Comparison of ENCODE assay signal across 8 cellular contexts in genomic region chr16:28188085-28188916, GRCh38. TPM values are rescaled to one million over a fixed set of nuclear protein-coding genes. Genes with fewer than 3 reads are reported as not detected.
DNase-seq lines count a peak whose midpoint lies in the region; ATAC-seq and TF ChIP-seq lines count a peak whose summit lies in the region.

No MANE protein-coding gene starts in this region.

- peak overlapping the region; percentile 92 for H3K27ac Mint-ChIP-seq in activated naive CD4-positive, alpha-beta T cell treated with anti-CD3 and anti-CD28 coated beads, Interleukin-2, amount 50 U/mL, for 24 hours
- peak overlapping the region; percentile 91 for H3K27ac Mint-ChIP-seq in activated B cell treated with CpG ODN at 0.5 μM for 24 hours
- peak overlapping the region; percentile 94 for H3K27ac Mint-ChIP-seq in stimulated activated naive B cell treated with anti-CD40 and anti-IgM and Interleukin-4, amounts not matched to agents 10 μg/mL and 1 μg/mL and 100 μg/mL, for 72 hours

- peaks cover 97% of the 10 kb centered on the region for H3K4me1 Mint-ChIP-seq in activated naive CD4-positive, alpha-beta T cell treated with anti-CD3 and anti-CD28 coated beads, Interleukin-2, amount 50 U/mL, for 24 hours
- peaks cover 93% of the 10 kb centered on the region for H3K4me1 Mint-ChIP-seq in activated B cell treated with CpG ODN at 0.5 μM for 24 hours
- peaks cover 56 to 90% of the 10 kb centered on the region in 2 donors for H3K4me1 Mint-ChIP-seq in stimulated activated naive B cell treated with anti-CD40 and anti-IgM and Interleukin-4, amounts not matched to agents 10 μg/mL and 1 μg/mL and 100 μg/mL, for 72 hours

- H3K4me3 Mint-ChIP-seq in activated naive CD4-positive, alpha-beta T cell treated with anti-CD3 and anti-CD28 coated beads, Interleukin-2, amount 50 U/mL, for 24 hours = peak overlapping the region; percentile 56
- H3K4me3 Mint-ChIP-seq in activated B cell treated with CpG ODN at 0.5 μM for 24 hours = peak overlapping the region; percentile 75
- peak overlapping the region; percentile 67 to 79 for H3K4me3 Mint-ChIP-seq in stimulated activated naive B cell treated with anti-CD40 and anti-IgM and Interleukin-4, amounts not matched to agents 10 μg/mL and 1 μg/mL and 100 μg/mL, for 72 hours

- ATAC-seq in HG03039 (IDR thresholded peaks at IDR 0.05; ENCODE audit: unreplicated experiment) (peak; percentile 61), activated B cell treated with CpG ODN at 0.5 μM for 24 hours (ENCODE audit: low read depth) (peak; percentile 63)
- ATAC-seq in stimulated activated naive B cell treated with anti-CD40 and anti-IgM and Interleukin-4, amounts not matched to agents 10 μg/mL and 1 μg/mL and 100 μg/mL, for 72 hours (replicated peaks) = peak; percentile 67 to 75

- CTCF ChIA-PET in activated B cell treated with CpG ODN at 0.5 μM for 24 hours (lab: Charles Lee) = interaction anchor here (0.9 to 2.2 kb wide), 3 partner anchors 14 to 48 kb away, joined by 3 to 6 read pairs (median 3); no protein-coding TSS in a partner anchor

- H3K27me3 Mint-ChIP-seq in activated naive CD4-positive, alpha-beta T cell treated with anti-CD3 and anti-CD28 coated beads, Interleukin-2, amount 50 U/mL, for 24 hours = no peaks in the 10 kb centered on the region
- no peaks in the 10 kb centered on the region for H3K27me3 Mint-ChIP-seq in activated B cell treated with CpG ODN at 0.5 μM for 24 hours
- H3K27me3 Mint-ChIP-seq in stimulated activated naive B cell treated with anti-CD40 and anti-IgM and Interleukin-4, amounts not matched to agents 10 μg/mL and 1 μg/mL and 100 μg/mL, for 72 hours = no peaks in the 10 kb centered on the region

- TF ChIP-seq CTCF in activated B cell treated with CpG ODN at 0.5 μM for 24 hours (IDR thresholded peaks at IDR 0.05) = no peak

- H3K36me3 Mint-ChIP-seq in activated naive CD4-positive, alpha-beta T cell treated with anti-CD3 and anti-CD28 coated beads, Interleukin-2, amount 50 U/mL, for 24 hours = peaks cover 29% of the 10 kb centered on the region
- peaks cover 28% of the 10 kb centered on the region for H3K36me3 Mint-ChIP-seq in activated B cell treated with CpG ODN at 0.5 μM for 24 hours (ENCODE audit: low read depth)
- peaks cover 42 to 56% of the 10 kb centered on the region in 2 donors for H3K36me3 Mint-ChIP-seq in stimulated activated naive B cell treated with anti-CD40 and anti-IgM and Interleukin-4, amounts not matched to agents 10 μg/mL and 1 μg/mL and 100 μg/mL, for 72 hours

- DNase-seq in activated naive CD4-positive, alpha-beta T cell treated with anti-CD3 and anti-CD28 coated beads, Interleukin-2, amount 50 U/mL, for 16 hours = no peak
- DNase-seq in activated B cell treated with CpG ODN at 0.5 μM for 24 hours (no peak), NCI-H146 (lab: John Stamatoyannopoulos, UW) (no peak), NCI-H2227 (lab: John Stamatoyannopoulos, UW; ENCODE audit: unreplicated experiment) (no peak), 8988T (no peak)
- no peak for DNase-seq in stimulated activated naive B cell treated with anti-CD40 and anti-IgM and Interleukin-4, amounts not matched to agents 10 μg/mL and 1 μg/mL and 100 μg/mL, for 72 hours

- intact Hi-C loops in activated B cell treated with CpG ODN at 0.5 μM for 24 hours (cut with micrococcal nuclease) = loop anchor here (1.0 kb wide), 3 partner anchors 8 to 46 kb away; no protein-coding TSS in a partner anchor

- no peaks in the 10 kb centered on the region for H3K9me3 Mint-ChIP-seq in activated naive CD4-positive, alpha-beta T cell treated with anti-CD3 and anti-CD28 coated beads, Interleukin-2, amount 50 U/mL, for 24 hours
- peaks cover 3% of the 10 kb centered on the region for H3K9me3 Mint-ChIP-seq in activated B cell treated with CpG ODN at 0.5 μM for 24 hours
- peaks cover 4 to 8% of the 10 kb centered on the region in 2 donors for H3K9me3 Mint-ChIP-seq in stimulated activated naive B cell treated with anti-CD40 and anti-IgM and Interleukin-4, amounts not matched to agents 10 μg/mL and 1 μg/mL and 100 μg/mL, for 72 hours

- POLR2A ChIA-PET in activated B cell treated with CpG ODN at 0.5 μM for 24 hours (lab: Charles Lee) = interaction anchor here (0.6 to 3.4 kb wide), 10 partner anchors 9 to 833 kb away, joined by 3 to 68 read pairs (median 10); partner anchors contain the start of gene XPO6

RNA-seq across cellular contexts. Expression of gene XPO6, which starts 23.5 kb away (rescaled TPM):
- total RNA-seq in activated B cell treated with CpG ODN at 0.5 μM for 24 hours = 212 and 236 TPM in 2 replicates
